11 cellular contexts compared by ENCODE assay signal in the genomic region with DNA sequence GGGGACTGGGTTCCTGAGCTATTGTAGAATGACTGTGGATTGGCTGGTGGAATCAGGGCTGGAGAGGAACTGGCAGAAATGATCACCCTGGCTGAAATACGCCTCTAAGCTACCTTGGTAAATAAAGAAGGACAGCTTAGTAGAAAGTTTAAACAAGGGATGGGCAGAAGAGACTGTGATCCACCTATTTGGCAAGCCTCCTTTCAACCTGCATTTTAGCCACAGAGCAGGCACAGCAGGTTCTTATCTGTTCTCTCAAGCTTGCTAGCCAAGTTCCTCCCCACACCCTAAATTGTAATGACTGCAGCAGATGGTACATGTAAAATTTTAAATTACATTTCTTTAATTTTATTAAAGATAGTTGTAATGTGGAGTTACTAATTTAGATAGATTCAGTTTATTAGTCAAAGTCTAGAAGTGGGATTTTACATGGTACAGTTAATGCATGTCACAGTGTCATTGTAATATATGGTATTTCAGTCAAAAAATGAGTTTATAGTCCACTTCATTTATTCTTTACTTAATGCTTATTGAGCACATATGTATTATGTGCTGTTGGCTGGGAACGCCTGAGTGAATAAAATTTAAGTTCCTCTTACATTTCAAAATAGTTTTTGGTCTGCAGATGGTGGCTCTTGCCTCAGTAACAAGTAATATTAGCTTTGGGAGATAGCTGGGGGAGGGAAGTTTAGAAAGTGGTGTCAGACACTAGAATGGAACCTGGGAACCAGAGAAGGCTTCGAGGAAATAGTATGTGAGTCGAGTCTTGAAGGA. TPM values are rescaled to one million over a fixed set of nuclear protein-coding genes. Genes with fewer than 3 reads are reported as not detected.
DNase-seq lines count a peak whose midpoint lies in the region; ATAC-seq and TF ChIP-seq lines count a peak whose summit lies in the region.
"Had no signal": no experiment of that assay in that cellular context is flagged by ENCODE, and none has a peak within 500 bp of the region (broad histone marks: within the 10 kb centered on the region; RNA-seq: fewer than 3 reads in every experiment).

No MANE protein-coding gene starts in this region.

- H3K36me3 ChIP-seq in heart left ventricle (no peaks in the 10 kb centered on the region), muscle layer of duodenum (ENCODE audit: control insufficient read depth in 1 of 2, insufficient read depth in 2 of 2, low read length in 2 of 2) (no peaks in the 10 kb centered on the region), vagina (no peaks in the 10 kb centered on the region)
- H3K36me3 ChIP-seq in naive thymus-derived CD4-positive, alpha-beta T cell (ENCODE audit: control insufficient read depth in 2 of 3, insufficient read depth in 3 of 3, low read length in 3 of 3), result no peaks in the 10 kb centered on the region

- no peaks in the 10 kb centered on the region for H3K9me3 Mint-ChIP-seq in dendritic cell treated with granulocyte-macrophage colony-stimulating factor and Interleukin-4, amounts not matched to agents 40 ng/mL and 50 ng/mL, for 4 days
- H3K9me3 Mint-ChIP-seq in naive thymus-derived CD4-positive, alpha-beta T cell, result peaks cover 0 to 5% (median 0%) of the 10 kb centered on the region in 11 donors
- H3K9me3 Mint-ChIP-seq: activated T-helper 17 cell treated with anti-CD3 and anti-CD28 coated beads, Interleukin-2, amount 50 U/mL, for 72 hours had no signal

- peak overlapping the region; percentile 16 for H3K27ac Mint-ChIP-seq in dendritic cell treated with granulocyte-macrophage colony-stimulating factor and Interleukin-4, amounts not matched to agents 40 ng/mL and 50 ng/mL, for 4 days
- no peak overlapping the region for H3K27ac Mint-ChIP-seq in naive thymus-derived CD4-positive, alpha-beta T cell
- H3K27ac Mint-ChIP-seq: activated T-helper 17 cell treated with anti-CD3 and anti-CD28 coated beads, Interleukin-2, amount 50 U/mL, for 72 hours; T-helper 17 cell had no signal

- H3K9me3 ChIP-seq in heart left ventricle (peaks cover 0 to 5% (median 0%) of the 10 kb centered on the region in 12 donors), muscle layer of duodenum (ENCODE audit: control insufficient read depth in 1 of 2, low read length in 2 of 2) (no peaks in the 10 kb centered on the region), vagina (no peaks in the 10 kb centered on the region)
- H3K9me3 ChIP-seq in naive thymus-derived CD4-positive, alpha-beta T cell (ENCODE audit: control insufficient read depth in 2 of 3, low read length in 3 of 3), result no peaks in the 10 kb centered on the region

- no peak for TF ChIP-seq CTCF in heart left ventricle (IDR thresholded peaks at IDR 0.05)
- no peak for TF ChIP-seq CTCF in vagina (IDR thresholded peaks at IDR 0.05)

- POLR2A ChIA-PET in naive thymus-derived CD4-positive, alpha-beta T cell (lab: Charles Lee), result no interaction called here

- TF ChIP-seq POLR2A in heart left ventricle (IDR thresholded peaks at IDR 0.05) (no peak), vagina (IDR thresholded peaks at IDR 0.05) (no peak)

- no peak for ATAC-seq in heart left ventricle
- ATAC-seq in GM19395 (IDR thresholded peaks at IDR 0.05; ENCODE audit: unreplicated experiment), result no peak
- no peak for ATAC-seq in naive thymus-derived CD4-positive, alpha-beta T cell
- ATAC-seq: T-helper 17 cell had no signal

- H3K27me3 ChIP-seq in heart left ventricle (no peaks in the 10 kb centered on the region), muscle layer of duodenum (ENCODE audit: low read depth, low read length) (no peaks in the 10 kb centered on the region), vagina (no peaks in the 10 kb centered on the region)
- H3K27me3 ChIP-seq in naive thymus-derived CD4-positive, alpha-beta T cell (ENCODE audit: control insufficient read depth in 2 of 2, insufficient read depth in 2 of 2, low read length in 2 of 2), result no peaks in the 10 kb centered on the region

- CTCF ChIA-PET in naive thymus-derived CD4-positive, alpha-beta T cell (lab: Charles Lee), result interaction anchor here (0.6 kb wide), 1 partner anchor 74 kb away, joined by 5 read pairs; no protein-coding TSS in a partner anchor

- no peaks in the 10 kb centered on the region for H3K36me3 Mint-ChIP-seq in dendritic cell treated with granulocyte-macrophage colony-stimulating factor and Interleukin-4, amounts not matched to agents 40 ng/mL and 50 ng/mL, for 4 days (ENCODE audit: low read depth)
- peaks cover 0 to 9% (median 3%) of the 10 kb centered on the region in 5 donors for H3K36me3 Mint-ChIP-seq in naive thymus-derived CD4-positive, alpha-beta T cell

- H3K4me1 Mint-ChIP-seq in dendritic cell treated with granulocyte-macrophage colony-stimulating factor and Interleukin-4, amounts not matched to agents 40 ng/mL and 50 ng/mL, for 4 days (ENCODE audit: low read depth), result peaks cover 12% of the 10 kb centered on the region
- peaks cover 0 to 5% (median 0%) of the 10 kb centered on the region in 7 donors for H3K4me1 Mint-ChIP-seq in naive thymus-derived CD4-positive, alpha-beta T cell

- intact Hi-C loops in heart left ventricle (cut with DNase I) (no loop called here), cardiac septum (cut with DNase I) (no loop called here), vagina (cut with DNase I) (no loop called here)
- intact Hi-C loops in dendritic cell treated with granulocyte-macrophage colony-stimulating factor and Interleukin-4, amounts not matched to agents 40 ng/mL and 50 ng/mL, for 4 days (cut with micrococcal nuclease), result no loop called here
- intact Hi-C loops in naive thymus-derived CD4-positive, alpha-beta T cell (cut with micrococcal nuclease), result no loop called here

- peaks cover 67% of the 10 kb centered on the region for H3K27me3 Mint-ChIP-seq in dendritic cell treated with granulocyte-macrophage colony-stimulating factor and Interleukin-4, amounts not matched to agents 40 ng/mL and 50 ng/mL, for 4 days
- peaks cover 0 to 15% (median 10%) of the 10 kb centered on the region in 5 donors for H3K27me3 Mint-ChIP-seq in naive thymus-derived CD4-positive, alpha-beta T cell

- H3K27ac ChIP-seq in heart left ventricle, result peak overlapping the region; percentile 41 to 93 (median 80)
- peak overlapping the region; percentile 12 for H3K27ac ChIP-seq in muscle layer of duodenum (ENCODE audit: low read length)
- peak overlapping the region; percentile 84 for H3K27ac ChIP-seq in vagina
- H3K27ac ChIP-seq in naive thymus-derived CD4-positive, alpha-beta T cell (ENCODE audit: low read depth, low read length), result no peak overlapping the region

- no peak overlapping the region for H3K4me3 Mint-ChIP-seq in dendritic cell treated with granulocyte-macrophage colony-stimulating factor and Interleukin-4, amounts not matched to agents 40 ng/mL and 50 ng/mL, for 4 days
- no peak overlapping the region for H3K4me3 Mint-ChIP-seq in naive thymus-derived CD4-positive, alpha-beta T cell
- H3K4me3 Mint-ChIP-seq: activated T-helper 17 cell treated with anti-CD3 and anti-CD28 coated beads, Interleukin-2, amount 50 U/mL, for 72 hours had no signal

- H3K4me3 ChIP-seq in heart left ventricle (no peak overlapping the region), muscle layer of duodenum (ENCODE audit: low read depth in 1 of 2, low read length in 2 of 2) (no peak overlapping the region), vagina (no peak overlapping the region)
- H3K4me3 ChIP-seq in naive thymus-derived CD4-positive, alpha-beta T cell (ENCODE audit: low read length), result no peak overlapping the region

- 38 to 57% (median 44%) methylated on average over 4 of the region's 4 CpGs for WGBS in heart left ventricle, 4 donors

- peaks cover 0 to 92% (median 52%) of the 10 kb centered on the region in 12 donors for H3K4me1 ChIP-seq in heart left ventricle
- H3K4me1 ChIP-seq in muscle layer of duodenum (ENCODE audit: control insufficient read depth in 1 of 2, insufficient read depth in 2 of 2, low read length in 2 of 2), result peaks cover 18 to 40% of the 10 kb centered on the region in 2 donors
- peaks cover 82% of the 10 kb centered on the region for H3K4me1 ChIP-seq in vagina
- H3K4me1 ChIP-seq in naive thymus-derived CD4-positive, alpha-beta T cell (ENCODE audit: control insufficient read depth in 2 of 2, insufficient read depth in 2 of 2, low read length in 2 of 2), result no peaks in the 10 kb centered on the region

- DNase-seq in heart left ventricle, result peak in 1 of 5 donors; percentile 19
- no peak for DNase-seq in cardiac septum (ENCODE audit: low spot score)
- DNase-seq in vagina (ENCODE audit: extremely low spot score in 2 of 2), result no peak
- DNase-seq in naive thymus-derived CD4-positive, alpha-beta T cell, result no peak
- DNase-seq in NCI-H1048 (lab: John Stamatoyannopoulos, UW), result no peak
- DNase-seq: stimulated activated CD4-positive, alpha-beta T cell treated with anti-CD3 and anti-CD28 coated beads, Interleukin-2, amount 100 ng/mL, for 24 hours; T-helper 17 cell had no signal

RNA-seq across cellular contexts. Expression of gene EPN2, which starts 11.2 kb away (rescaled TPM):
- total RNA-seq in heart left ventricle (100 to 1,000 TPM in 1 of 9 donors, 10 to 100 TPM in 8; 43.9 to 114 (median 73.9) TPM), cardiac septum (78.4 TPM), vagina (65.6 TPM)
- 10 to 100 TPM; 26.4 to 37.9 TPM for polyA plus RNA-seq in heart left ventricle
- total RNA-seq in naive thymus-derived CD4-positive, alpha-beta T cell, result 1 to 10 TPM; 5.3 to 7.2 (median 6.4) TPM
- polyA plus RNA-seq in naive thymus-derived CD4-positive, alpha-beta T cell, result 10 to 100 TPM in 1 of 2 donors, 1 to 10 TPM in 1; 3.9 to 11.5 TPM
